Comparison of ENCODE assay signal across 1 cellular context in the genomic region with DNA sequence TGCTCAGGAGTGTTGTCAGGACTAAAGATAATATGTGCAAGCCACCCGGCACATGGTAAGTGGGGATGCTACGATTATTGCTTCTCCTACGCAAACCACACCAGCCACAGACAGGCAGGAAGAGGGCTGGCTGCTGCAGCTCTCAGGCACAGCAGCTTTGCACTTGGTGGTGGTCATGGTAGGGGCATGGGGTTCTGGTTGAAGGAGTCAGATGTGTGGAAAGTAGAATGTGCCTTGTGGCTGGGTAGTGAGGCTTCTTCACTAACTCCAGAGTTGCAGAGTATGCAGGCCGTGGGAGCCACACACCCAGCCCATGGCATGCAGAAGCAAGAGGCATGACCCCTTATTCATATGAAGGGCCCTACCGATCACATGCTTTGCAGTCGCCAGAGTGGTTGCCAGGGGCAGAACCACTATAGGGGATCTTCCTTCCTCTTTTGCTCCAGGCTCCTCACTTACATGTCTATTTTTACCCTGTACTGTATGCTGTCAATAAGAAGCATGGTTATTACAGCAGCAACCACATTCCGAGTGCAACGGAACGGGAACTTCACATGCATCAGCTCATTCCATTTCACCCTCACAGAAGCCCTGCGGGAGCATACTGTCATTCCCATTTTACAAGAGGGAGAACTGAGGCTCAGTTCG.
TF ChIP-seq lines count a peak whose summit lies in the region.

No MANE protein-coding gene starts in this region.

TF ChIP-seq in GM12878, 131 proteins besides CTCF, POLR2A, EP300 and RAD21 (continued from another document and continues in another):
- TF ChIP-seq, protein P1, sequence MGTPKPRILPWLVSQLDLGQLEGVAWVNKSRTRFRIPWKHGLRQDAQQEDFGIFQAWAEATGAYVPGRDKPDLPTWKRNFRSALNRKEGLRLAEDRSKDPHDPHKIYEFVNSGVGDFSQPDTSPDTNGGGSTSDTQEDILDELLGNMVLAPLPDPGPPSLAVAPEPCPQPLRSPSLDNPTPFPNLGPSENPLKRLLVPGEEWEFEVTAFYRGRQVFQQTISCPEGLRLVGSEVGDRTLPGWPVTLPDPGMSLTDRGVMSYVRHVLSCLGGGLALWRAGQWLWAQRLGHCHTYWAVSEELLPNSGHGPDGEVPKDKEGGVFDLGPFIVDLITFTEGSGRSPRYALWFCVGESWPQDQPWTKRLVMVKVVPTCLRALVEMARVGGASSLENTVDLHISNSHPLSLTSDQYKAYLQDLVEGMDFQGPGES (IDR thresholded peaks at IDR 0.05) = no peak
- TF ChIP-seq ZSCAN29 (IDR thresholded peaks at IDR 0.05) (no peak), NR2C1 (IDR thresholded peaks at IDR 0.05) (no peak), ETV6 (conservative IDR thresholded peaks at IDR 0.05 in 1 of 2, IDR thresholded peaks at IDR 0.05 in 1 of 2; ENCODE audit: borderline replicate concordance in 1 of 2, low read depth in 1 of 2) (no peak), SMAD5 (IDR thresholded peaks at IDR 0.05; ENCODE audit: low read depth) (no peak), SIN3A (IDR thresholded peaks at IDR 0.05; ENCODE audit: low read depth, low read length) (0 out of 2 replicates have a peak, but pooled peaks have one; percentile 24), WRNIP1 (IDR thresholded peaks at IDR 0.05; ENCODE audit: borderline replicate concordance, low read depth, low read length) (no peak), SUZ12 (IDR thresholded peaks at IDR 0.05; ENCODE audit: unreplicated experiment) (no peak), CEBPB (IDR thresholded peaks at IDR 0.05; ENCODE audit: borderline replicate concordance in 1 of 2, low read depth in 2 of 2, low read length in 2 of 2) (no peak), IRF4 (IDR thresholded peaks at IDR 0.05; ENCODE audit: low read depth, low read length) (no peak), ESRRA (IDR thresholded peaks at IDR 0.05; ENCODE audit: low read length) (no peak), STAT1 (conservative IDR thresholded peaks at IDR 0.05) (no peak), USF2 (IDR thresholded peaks at IDR 0.05; ENCODE audit: borderline replicate concordance, low read depth, low read length) (no peak), ZZZ3 (IDR thresholded peaks at IDR 0.05; ENCODE audit: control insufficient read depth, insufficient read length, low read depth) (no peak), GATAD2B (conservative IDR thresholded peaks at IDR 0.05; ENCODE audit: low read depth) (peak; percentile 73; the same call in 1 of the 2 replicates), CHD1 (IDR thresholded peaks at IDR 0.05; ENCODE audit: low read depth, low read length) (no peak), ZBTB4 (CRISPR knock-in tag; IDR thresholded peaks at IDR 0.05) (no peak), CBX5 (IDR thresholded peaks at IDR 0.05; ENCODE audit: low read depth) (0 out of 2 replicates have a peak, but pooled peaks have one; percentile 52), CHD2 (IDR thresholded peaks at IDR 0.05; ENCODE audit: borderline replicate concordance, low read depth, low read length) (0 out of 2 replicates have a peak, but pooled peaks have one; percentile 24), MEF2A (IDR thresholded peaks at IDR 0.05; ENCODE audit: insufficient read depth, low read depth, low read length) (peak; percentile 71; the same call in 1 of the 2 replicates), ASH2L (IDR thresholded peaks at IDR 0.05; ENCODE audit: borderline replicate concordance, low read depth) (no peak), E4F1 (IDR thresholded peaks at IDR 0.05; ENCODE audit: borderline replicate concordance, partially characterized antibody) (no peak), BACH1 (IDR thresholded peaks at IDR 0.05; ENCODE audit: borderline replicate concordance) (no peak), TCF12 (IDR thresholded peaks at IDR 0.05; ENCODE audit: low read depth, low read length) (peak; percentile 68; the same call in 1 of the 2 replicates), PML (IDR thresholded peaks at IDR 0.05; ENCODE audit: low read length) (no peak), ZBTB11 (CRISPR knock-in tag; IDR thresholded peaks at IDR 0.05) (no peak), USF1 (IDR thresholded peaks at IDR 0.05; ENCODE audit: borderline replicate concordance, extremely low read length, insufficient read depth, low read depth, low read length) (no peak), NFIC (IDR thresholded peaks at IDR 0.05; ENCODE audit: low read depth, low read length) (peak; percentile 62; the same call in 1 of the 2 replicates), MYB (IDR thresholded peaks at IDR 0.05; ENCODE audit: borderline replicate concordance, low read depth, low read length) (no peak), BCLAF1 (IDR thresholded peaks at IDR 0.05) (no peak), SMAD1 (IDR thresholded peaks at IDR 0.05; ENCODE audit: low read depth, partially characterized antibody) (no peak), NR2C2 (IDR thresholded peaks at IDR 0.05; ENCODE audit: borderline replicate concordance, control insufficient read depth, insufficient read length, low read depth) (no peak)
- TF ChIP-seq, protein P2, sequence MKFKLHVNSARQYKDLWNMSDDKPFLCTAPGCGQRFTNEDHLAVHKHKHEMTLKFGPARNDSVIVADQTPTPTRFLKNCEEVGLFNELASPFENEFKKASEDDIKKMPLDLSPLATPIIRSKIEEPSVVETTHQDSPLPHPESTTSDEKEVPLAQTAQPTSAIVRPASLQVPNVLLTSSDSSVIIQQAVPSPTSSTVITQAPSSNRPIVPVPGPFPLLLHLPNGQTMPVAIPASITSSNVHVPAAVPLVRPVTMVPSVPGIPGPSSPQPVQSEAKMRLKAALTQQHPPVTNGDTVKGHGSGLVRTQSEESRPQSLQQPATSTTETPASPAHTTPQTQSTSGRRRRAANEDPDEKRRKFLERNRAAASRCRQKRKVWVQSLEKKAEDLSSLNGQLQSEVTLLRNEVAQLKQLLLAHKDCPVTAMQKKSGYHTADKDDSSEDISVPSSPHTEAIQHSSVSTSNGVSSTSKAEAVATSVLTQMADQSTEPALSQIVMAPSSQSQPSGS (IDR thresholded peaks at IDR 0.05; ENCODE audit: low read length) = peak; percentile 25; the same call in 1 of the 2 replicates
- TF ChIP-seq, protein P3, sequence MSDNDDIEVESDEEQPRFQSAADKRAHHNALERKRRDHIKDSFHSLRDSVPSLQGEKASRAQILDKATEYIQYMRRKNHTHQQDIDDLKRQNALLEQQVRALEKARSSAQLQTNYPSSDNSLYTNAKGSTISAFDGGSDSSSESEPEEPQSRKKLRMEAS (IDR thresholded peaks at IDR 0.05; ENCODE audit: low read depth, low read length) = no peak
- TF ChIP-seq, protein P4, sequence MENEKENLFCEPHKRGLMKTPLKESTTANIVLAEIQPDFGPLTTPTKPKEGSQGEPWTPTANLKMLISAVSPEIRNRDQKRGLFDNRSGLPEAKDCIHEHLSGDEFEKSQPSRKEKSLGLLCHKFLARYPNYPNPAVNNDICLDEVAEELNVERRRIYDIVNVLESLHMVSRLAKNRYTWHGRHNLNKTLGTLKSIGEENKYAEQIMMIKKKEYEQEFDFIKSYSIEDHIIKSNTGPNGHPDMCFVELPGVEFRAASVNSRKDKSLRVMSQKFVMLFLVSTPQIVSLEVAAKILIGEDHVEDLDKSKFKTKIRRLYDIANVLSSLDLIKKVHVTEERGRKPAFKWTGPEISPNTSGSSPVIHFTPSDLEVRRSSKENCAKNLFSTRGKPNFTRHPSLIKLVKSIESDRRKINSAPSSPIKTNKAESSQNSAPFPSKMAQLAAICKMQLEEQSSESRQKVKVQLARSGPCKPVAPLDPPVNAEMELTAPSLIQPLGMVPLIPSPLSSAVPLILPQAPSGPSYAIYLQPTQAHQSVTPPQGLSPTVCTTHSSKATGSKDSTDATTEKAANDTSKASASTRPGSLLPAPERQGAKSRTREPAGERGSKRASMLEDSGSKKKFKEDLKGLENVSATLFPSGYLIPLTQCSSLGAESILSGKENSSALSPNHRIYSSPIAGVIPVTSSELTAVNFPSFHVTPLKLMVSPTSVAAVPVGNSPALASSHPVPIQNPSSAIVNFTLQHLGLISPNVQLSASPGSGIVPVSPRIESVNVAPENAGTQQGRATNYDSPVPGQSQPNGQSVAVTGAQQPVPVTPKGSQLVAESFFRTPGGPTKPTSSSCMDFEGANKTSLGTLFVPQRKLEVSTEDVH (IDR thresholded peaks at IDR 0.05; ENCODE audit: low read depth, partially characterized antibody) = no peak
